24 cellular contexts compared by ENCODE assay signal in the genomic region with DNA sequence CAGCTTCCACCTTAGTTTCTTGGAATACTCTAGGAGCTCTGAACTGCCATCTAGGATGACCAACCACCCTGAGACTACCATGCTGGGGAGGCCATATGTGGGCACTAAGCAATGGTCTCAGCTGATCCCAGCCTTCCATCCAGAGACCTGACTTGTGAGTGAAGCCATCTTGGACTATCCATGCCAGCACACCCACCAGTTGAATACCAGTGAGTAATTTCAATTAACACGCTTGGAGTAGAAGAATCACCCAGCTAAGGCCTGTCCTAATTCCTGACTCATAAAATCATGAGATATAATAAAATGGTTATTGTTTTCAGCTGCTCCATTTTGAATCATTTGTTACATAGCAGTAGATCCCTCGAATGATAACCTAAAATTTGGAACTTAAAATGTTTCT.
"Had no signal": no experiment of that assay in that cellular context is flagged by ENCODE, and none has a peak within 500 bp of the region (broad histone marks: within the 10 kb centered on the region; RNA-seq: fewer than 3 reads in every experiment).

No MANE protein-coding gene starts in this region.

- H3K36me3 Mint-ChIP-seq: naive B cell had no signal

- DNase-seq: dorsolateral prefrontal cortex; effector CD8-positive, alpha-beta T cell; esophagus squamous epithelium; heart right ventricle; hypothalamus; naive B cell; occipital lobe; pancreas; right cardiac atrium; stimulated activated CD4-positive, alpha-beta T cell treated with anti-CD3 and anti-CD28 coated beads, Interleukin-2, amount 100 ng/mL, for 48 hours; stimulated activated naive CD8-positive, alpha-beta T cell treated with anti-CD3 and anti-CD28 coated beads, Interleukin-15, Interleukin-2, amounts not matched to agents 100 U/mL and 50 U/mL, for 24 hours; testis; upper lobe of right lung had no signal

- H3K4me3 ChIP-seq: coronary artery, dorsolateral prefrontal cortex, esophagus squamous epithelium, heart right ventricle, pancreas, smooth muscle cell, testis, tibial nerve, upper lobe of right lung, vagina had no signal

- H3K27me3 ChIP-seq: dorsolateral prefrontal cortex, esophagus squamous epithelium, heart right ventricle, pancreas, testis, tibial nerve, upper lobe of right lung, vagina had no signal

- H3K4me1 ChIP-seq: pancreas had no signal

- FAIRE-seq: endometrium, frontal cortex, islet of Langerhans, pancreas had no signal

- H3K4me2 ChIP-seq: smooth muscle cell had no signal

- H3K9me3 Mint-ChIP-seq: nephron had no signal

- H3K27ac Mint-ChIP-seq: naive B cell, nephron, progenitor cell of endocrine pancreas had no signal

- H3K9me3 ChIP-seq: esophagus squamous epithelium, pancreas, testis, tibial nerve, upper lobe of right lung, vagina had no signal

- H3K27me3 Mint-ChIP-seq: naive B cell, progenitor cell of endocrine pancreas had no signal

- ATAC-seq: heart right ventricle; left lobe of liver; pancreas; right cardiac atrium; stimulated activated naive CD8-positive, alpha-beta T cell treated with anti-CD3 and anti-CD28 coated beads, Interleukin-15, Interleukin-2, amounts not matched to agents 100 U/mL and 50 U/mL, for 24 hours; upper lobe of right lung had no signal

- H3K4me3 Mint-ChIP-seq: nephron had no signal

- H3K36me3 ChIP-seq: esophagus squamous epithelium, heart right ventricle, pancreas, tibial nerve, upper lobe of right lung, vagina had no signal

- H3K27ac ChIP-seq: coronary artery, dorsolateral prefrontal cortex, epithelial cell of prostate, esophagus squamous epithelium, heart right ventricle, pancreas, testis, tibial nerve, upper lobe of right lung, vagina had no signal
